ENCODE assay signal across 22 cellular contexts in the genomic region with DNA sequence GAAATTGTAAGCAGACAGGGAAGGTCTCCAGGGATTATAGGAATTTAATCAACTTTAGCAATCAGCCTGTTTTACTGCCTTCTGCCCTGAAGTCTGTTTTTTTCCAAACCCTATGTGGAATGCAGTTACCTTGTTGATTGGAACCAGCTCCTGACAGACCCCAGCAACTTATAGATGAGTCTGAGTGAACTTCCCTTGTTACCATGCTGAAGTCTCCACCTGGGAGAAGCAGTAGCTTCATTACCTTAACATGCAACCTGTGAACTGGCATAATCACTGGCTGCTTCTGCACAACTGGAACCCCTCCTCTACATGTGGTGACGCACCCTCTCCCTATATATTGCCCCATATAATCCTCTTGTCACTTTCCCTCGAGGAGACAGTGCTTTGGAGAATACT.
DNase-seq lines count a peak whose midpoint lies in the region; ATAC-seq, FAIRE-seq and TF ChIP-seq lines count a peak whose summit lies in the region.
"Had no signal": no experiment of that assay in that cellular context is flagged by ENCODE, and none has a peak within 500 bp of the region (broad histone marks: within the 10 kb centered on the region; RNA-seq: fewer than 3 reads in every experiment).

No MANE protein-coding gene starts in this region.

- H3K9me3 Mint-ChIP-seq in WTC11 = peaks cover 26% of the 10 kb centered on the region
- no peaks in the 10 kb centered on the region for H3K9me3 Mint-ChIP-seq in nephron progenitor cell

- H3K4me3 Mint-ChIP-seq in WTC11 (no peak overlapping the region; the same call in 1 of the 2 replicates), nephron progenitor cell (no peak overlapping the region)

- no peak for DNase-seq in WTC11 (ENCODE audit: low spot score)
- DNase-seq in left lobe of liver (ENCODE audit: low spot score) = no peak
- DNase-seq in small intestine = peak; percentile 15
- DNase-seq in nephron progenitor cell = no peak
- DNase-seq in NCI-H146 (lab: John Stamatoyannopoulos, UW) = no peak
- no peak for DNase-seq in RCC 7860 (ENCODE audit: low spot score)
- DNase-seq: AML-193, amygdala, cerebellar nuclear complex, hypothalamus, Karpas-422, left cardiac atrium, NCI-H2227 treated with DMSO at 0.1 percent for 48 hours, posterior cingulate gyrus, T-helper 2 cell had no signal

- CTCF ChIA-PET in WTC11 (lab: Charles Lee) = no interaction called here

- peak overlapping the region; percentile 50 for H3K27ac Mint-ChIP-seq in WTC11
- H3K27ac Mint-ChIP-seq in nephron progenitor cell = no peak overlapping the region

- H3K36me3 Mint-ChIP-seq in WTC11 (peaks cover 19% of the 10 kb centered on the region), nephron progenitor cell (ENCODE audit: low read depth) (no peaks in the 10 kb centered on the region)

- no peak overlapping the region for H3K4me3 ChIP-seq in HUES48 (ENCODE audit: low read depth, low read length)
- H3K4me3 ChIP-seq in small intestine (ENCODE audit: low read depth in 1 of 2, low read length in 2 of 2) = no peak overlapping the region
- H3K4me3 ChIP-seq: skin epidermis had no signal

- POLR2A ChIA-PET in WTC11 (lab: Charles Lee) = interaction anchor here (0.6 kb wide), 1 partner anchor 320 kb away, joined by 7 read pairs; no protein-coding TSS in a partner anchor

- FAIRE-seq in small intestine (lab: Jason Lieb, UNC) = no peak
- FAIRE-seq in RCC 7860 (lab: Jason Lieb, UNC) = no peak
- FAIRE-seq: G401.6 had no signal

- 15 to 35% (median 24%) methylated on average over 2 of the region's 2 CpGs for WGBS in small intestine, 3 donors

- H3K9ac ChIP-seq in HUES48 (ENCODE audit: low read depth, low read length) = no peak overlapping the region

- H3K27ac ChIP-seq in HUES48 (ENCODE audit: low read depth, low read length) = peak overlapping the region; percentile 96
- no peak overlapping the region for H3K27ac ChIP-seq in small intestine (ENCODE audit: low read depth in 1 of 2, low read length in 1 of 2)
- H3K27ac ChIP-seq: HL-60, skin epidermis had no signal

- H3K9me3 ChIP-seq in HUES48 (ENCODE audit: control insufficient read depth, insufficient read depth, low read length) = no peaks in the 10 kb centered on the region
- H3K9me3 ChIP-seq in small intestine (ENCODE audit: control insufficient read depth, low read depth) = peaks cover 2% of the 10 kb centered on the region

- no peaks in the 10 kb centered on the region for H3K27me3 Mint-ChIP-seq in WTC11 (ENCODE audit: low read depth)
- H3K27me3 Mint-ChIP-seq in nephron progenitor cell (ENCODE audit: low read depth, poor library complexity) = no peaks in the 10 kb centered on the region

- H3K4me1 Mint-ChIP-seq in WTC11 (peaks cover 62% of the 10 kb centered on the region), nephron progenitor cell (peaks cover 18% of the 10 kb centered on the region)

- peaks cover 44% of the 10 kb centered on the region for H3K4me1 ChIP-seq in HUES48 (ENCODE audit: control insufficient read depth, insufficient read depth, low read length)
- H3K4me1 ChIP-seq in small intestine (ENCODE audit: control insufficient read depth in 2 of 2, insufficient read depth in 1 of 2, low read depth in 1 of 2, low read length in 1 of 2) = no peaks in the 10 kb centered on the region

- H3K36me3 ChIP-seq in HUES48 (ENCODE audit: control insufficient read depth, insufficient read depth, low read length) (no peaks in the 10 kb centered on the region), small intestine (ENCODE audit: control insufficient read depth in 2 of 2, insufficient read depth in 2 of 2, low read length in 2 of 2) (no peaks in the 10 kb centered on the region)

- no peak for TF ChIP-seq CTCF in WTC11 (IDR thresholded peaks at IDR 0.05)
- TF ChIP-seq CTCF in nephron progenitor cell (IDR thresholded peaks at IDR 0.05) = no peak

- peak; percentile 21; the same call in 1 of the 2 replicates for ATAC-seq in WTC11
- ATAC-seq in left lobe of liver = peak; percentile 38
- no peak for ATAC-seq in GM18498 (IDR thresholded peaks at IDR 0.05; ENCODE audit: unreplicated experiment)
- ATAC-seq: activated CD4-positive, CD25-positive, alpha-beta regulatory T cell treated with anti-CD3 and anti-CD28 coated beads, Interleukin-2, amount 50 U/mL, for 24 hours; Right ventricle myocardium inferior had no signal

- H3K27me3 ChIP-seq in HUES48 (ENCODE audit: control insufficient read depth, insufficient read depth, low read length) (no peaks in the 10 kb centered on the region), small intestine (ENCODE audit: control insufficient read depth in 2 of 2, insufficient read depth in 2 of 2, low read length in 2 of 2) (no peaks in the 10 kb centered on the region)

TF ChIP-seq in WTC11, 78 proteins besides CTCF, POLR2A, EP300 and RAD21:
- no peak for TF ChIP-seq HMGA2 (CRISPR knock-in tag; IDR thresholded peaks at IDR 0.05)
- TF ChIP-seq TEAD4 (CRISPR knock-in tag; IDR thresholded peaks at IDR 0.05) = no peak
- TF ChIP-seq, protein P1, sequence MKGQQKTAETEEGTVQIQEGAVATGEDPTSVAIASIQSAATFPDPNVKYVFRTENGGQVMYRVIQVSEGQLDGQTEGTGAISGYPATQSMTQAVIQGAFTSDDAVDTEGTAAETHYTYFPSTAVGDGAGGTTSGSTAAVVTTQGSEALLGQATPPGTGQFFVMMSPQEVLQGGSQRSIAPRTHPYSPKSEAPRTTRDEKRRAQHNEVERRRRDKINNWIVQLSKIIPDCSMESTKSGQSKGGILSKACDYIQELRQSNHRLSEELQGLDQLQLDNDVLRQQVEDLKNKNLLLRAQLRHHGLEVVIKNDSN (CRISPR knock-in tag; IDR thresholded peaks at IDR 0.05) = no peak
